Comparison of ENCODE assay signal across 32 cellular contexts in the genomic region with DNA sequence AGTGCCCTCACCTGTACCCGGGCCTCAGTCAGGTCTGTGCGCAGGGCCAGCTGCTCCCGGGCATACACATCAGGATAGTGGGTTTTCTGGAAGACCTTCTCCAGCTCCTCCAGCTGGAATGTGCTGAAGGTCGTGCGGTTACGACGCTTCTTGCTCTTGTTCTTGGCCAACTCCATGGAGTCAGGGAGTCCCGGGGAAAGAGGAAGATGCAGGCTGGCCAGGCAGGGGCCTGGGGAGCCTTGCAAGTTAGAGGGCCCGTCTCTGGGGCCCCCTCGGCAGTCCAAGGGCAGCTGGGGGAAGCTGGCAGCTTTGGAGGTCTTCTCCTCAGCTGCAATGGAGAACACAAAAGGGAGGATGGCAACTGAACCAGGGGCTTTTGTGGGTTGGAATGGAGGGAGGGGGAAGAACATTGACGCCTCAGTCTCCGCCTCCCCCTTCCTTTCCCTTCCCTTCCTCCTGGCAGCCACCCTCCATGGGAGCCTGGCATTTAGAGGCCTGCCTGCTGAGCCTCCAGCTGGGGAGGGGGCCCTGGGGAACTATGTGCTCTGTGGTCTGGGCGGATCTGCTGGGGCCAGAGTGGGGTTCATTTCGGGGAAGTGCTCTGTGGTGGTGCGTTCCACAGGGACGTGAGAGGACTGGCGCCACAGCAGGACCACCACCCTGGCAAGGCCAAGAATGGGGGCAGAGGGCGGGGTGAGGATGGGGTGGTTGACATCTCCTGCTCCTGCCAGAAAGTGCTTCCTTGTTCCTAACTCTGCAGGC. TPM values are rescaled to one million over a fixed set of nuclear protein-coding genes. Genes with fewer than 3 reads are reported as not detected.
"Had no signal": no experiment of that assay in that cellular context is flagged by ENCODE, and none has a peak within 500 bp of the region (broad histone marks: within the 10 kb centered on the region; RNA-seq: fewer than 3 reads in every experiment).

No MANE protein-coding gene starts in this region.

- H3K4me3 Mint-ChIP-seq: immature natural killer cell; natural killer cell; stimulated activated memory B cell treated with anti-CD40 and anti-IgM and Interleukin-4, amounts not matched to agents 10 μg/mL and 1 μg/mL and 100 μg/mL, for 72 hours; stimulated activated naive CD8-positive, alpha-beta T cell treated with anti-CD3 and anti-CD28 coated beads, Interleukin-15, amount 100 ng/mL, for 72 hours; type B pancreatic cell had no signal

- ATAC-seq: natural killer cell; right lobe of liver; stimulated activated memory B cell treated with anti-CD40 and anti-IgM and Interleukin-4, amounts not matched to agents 10 μg/mL and 1 μg/mL and 100 μg/mL, for 72 hours; stimulated activated naive CD8-positive, alpha-beta T cell treated with anti-CD3 and anti-CD28 coated beads, Interleukin-15, amount 100 ng/mL, for 72 hours had no signal

- H3K4me2 ChIP-seq: smooth muscle cell had no signal

- H3K9me3 Mint-ChIP-seq: immature natural killer cell; naive B cell; natural killer cell; stimulated activated memory B cell treated with anti-CD40 and anti-IgM and Interleukin-4, amounts not matched to agents 10 μg/mL and 1 μg/mL and 100 μg/mL, for 72 hours; stimulated activated naive CD8-positive, alpha-beta T cell treated with anti-CD3 and anti-CD28 coated beads, Interleukin-15, amount 100 ng/mL, for 72 hours; type B pancreatic cell had no signal

- H3K27ac Mint-ChIP-seq: immature natural killer cell; natural killer cell; progenitor cell of endocrine pancreas; stimulated activated memory B cell treated with anti-CD40 and anti-IgM and Interleukin-4, amounts not matched to agents 10 μg/mL and 1 μg/mL and 100 μg/mL, for 72 hours; type B pancreatic cell had no signal

- H3K27ac ChIP-seq: left ventricle myocardium inferior, neutrophil, ovary, right atrium auricular region, right lobe of liver, tibial nerve, vagina had no signal

- DNase-seq: hypothalamus; immature natural killer cell; kidney; left ventricle myocardium inferior; naive B cell; natural killer cell; occipital lobe; ovary; right lobe of liver; stimulated activated CD4-positive, alpha-beta T cell treated with anti-CD3 and anti-CD28 coated beads, Interleukin-1b, Interleukin-23, amount 100 ng/mL, for 48 hours; stimulated activated CD4-positive, alpha-beta T cell treated with anti-CD3 and anti-CD28 coated beads, Interleukin-2, amount 100 ng/mL, for 48 hours; stimulated activated CD4-positive, alpha-beta T cell treated with anti-CD3 and anti-CD28 coated beads, Interleukin-4, amount 100 ng/mL, for 4 hours; stimulated activated CD8-positive, alpha-beta memory T cell treated with anti-CD3 and anti-CD28 coated beads, Interleukin-4, amount 100 ng/mL, for 48 hours; stimulated activated naive CD4-positive, alpha-beta T cell treated with Interleukin-2 at 50 U/mL for 16 hours; stimulated activated naive CD8-positive, alpha-beta T cell treated with anti-CD3 and anti-CD28 coated beads, Interleukin-15, amount 100 ng/mL, for 72 hours; substantia nigra had no signal

- H3K36me3 ChIP-seq: left ventricle myocardium inferior, ovary, right atrium auricular region, right lobe of liver had no signal

- H3K4me3 ChIP-seq: left ventricle myocardium inferior, lung, ovary, right atrium auricular region, right lobe of liver, smooth muscle cell, tibial nerve, vagina had no signal

- H3K9me3 ChIP-seq: left ventricle myocardium inferior, neutrophil, right atrium auricular region, right lobe of liver, tibial nerve, vagina had no signal

- H3K36me3 Mint-ChIP-seq: natural killer cell had no signal

RNA-seq across cellular contexts. Expression of a gene that starts 5.7 kb away (rescaled TPM):
- total RNA-seq: kidney, left ventricle myocardium inferior, lung, mesenteric fat pad, mononuclear cell, natural killer cell, pulmonary artery endothelial cell, renal cortical epithelial cell, right atrium auricular region, right lobe of liver, skeletal muscle tissue, smooth muscle cell, temporal lobe, tibial nerve, ureter, vagina had no signal

RNA-seq across cellular contexts. Expression of a gene that starts 47.5 kb away (rescaled TPM):
- total RNA-seq: kidney, left ventricle myocardium inferior, lung, mesenteric fat pad, mononuclear cell, natural killer cell, occipital lobe, ovary, progenitor cell of endocrine pancreas, pulmonary artery endothelial cell, renal cortical epithelial cell, right atrium auricular region, right lobe of liver, skeletal muscle tissue, smooth muscle cell, ureter, vagina had no signal
